In genomic region chr21:46033410-46034404, GRCh38 we compare ENCODE assay signal across 1 cellular context.
TF ChIP-seq lines count a peak whose summit lies in the region.

No MANE protein-coding gene starts in this region.

TF ChIP-seq in GM23338, 12 proteins besides CTCF, POLR2A, EP300 and RAD21:
- TF ChIP-seq ZNF462 (CRISPR knock-in tag; IDR thresholded peaks at IDR 0.05) (no peak), STAT1 (IDR thresholded peaks at IDR 0.05; ENCODE audit: unreplicated experiment) (no peak), POLR2AphosphoS5 (IDR thresholded peaks at IDR 0.05; ENCODE audit: low read depth) (no peak), EZH2phosphoT487 (IDR thresholded peaks at IDR 0.05; ENCODE audit: unreplicated experiment) (no peak), CREB1 (CRISPR knock-in tag; IDR thresholded peaks at IDR 0.05; ENCODE audit: low read depth) (no peak), EZH2 (IDR thresholded peaks at IDR 0.05; ENCODE audit: low read depth, unreplicated experiment) (no peak), REST (IDR thresholded peaks at IDR 0.05; ENCODE audit: unreplicated experiment) (no peak), ZNF114 (CRISPR knock-in tag; IDR thresholded peaks at IDR 0.05) (no peak), NANOG (IDR thresholded peaks at IDR 0.05; ENCODE audit: borderline replicate concordance) (no peak), ZNF331 (CRISPR knock-in tag; IDR thresholded peaks at IDR 0.05; ENCODE audit: low read depth) (no peak), JUNB (IDR thresholded peaks at IDR 0.05; ENCODE audit: unreplicated experiment) (no peak)
- TF ChIP-seq, protein P1, sequence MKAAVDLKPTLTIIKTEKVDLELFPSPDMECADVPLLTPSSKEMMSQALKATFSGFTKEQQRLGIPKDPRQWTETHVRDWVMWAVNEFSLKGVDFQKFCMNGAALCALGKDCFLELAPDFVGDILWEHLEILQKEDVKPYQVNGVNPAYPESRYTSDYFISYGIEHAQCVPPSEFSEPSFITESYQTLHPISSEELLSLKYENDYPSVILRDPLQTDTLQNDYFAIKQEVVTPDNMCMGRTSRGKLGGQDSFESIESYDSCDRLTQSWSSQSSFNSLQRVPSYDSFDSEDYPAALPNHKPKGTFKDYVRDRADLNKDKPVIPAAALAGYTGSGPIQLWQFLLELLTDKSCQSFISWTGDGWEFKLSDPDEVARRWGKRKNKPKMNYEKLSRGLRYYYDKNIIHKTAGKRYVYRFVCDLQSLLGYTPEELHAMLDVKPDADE (IDR thresholded peaks at IDR 0.05), result no peak
